ENCODE assay signal across 1 cellular context in the genomic region with DNA sequence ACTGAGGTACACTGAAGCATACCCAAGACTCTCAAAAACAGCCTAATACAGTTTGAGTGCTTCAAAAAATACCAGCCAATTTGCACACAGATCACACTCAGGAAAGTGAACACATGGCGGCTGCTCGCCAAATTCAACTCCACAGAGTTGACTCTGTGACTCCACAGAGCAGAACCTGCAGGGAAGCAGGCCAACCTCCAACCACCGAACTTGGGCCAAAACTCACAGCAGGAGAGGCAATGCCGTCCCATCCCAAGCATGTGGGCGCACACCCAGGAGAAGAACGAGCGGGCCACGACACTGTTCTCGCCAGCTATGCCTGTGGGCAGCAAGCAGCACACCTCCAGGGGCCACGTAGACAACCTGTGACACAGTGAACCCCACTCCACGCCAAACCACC.
TF ChIP-seq lines count a peak whose summit lies in the region.

No MANE protein-coding gene starts in this region.

TF ChIP-seq in K562, 482 proteins besides CTCF, POLR2A, EP300 and RAD21:
- TF ChIP-seq BRD4 (IDR thresholded peaks at IDR 0.05) (no peak), PYGO2 (tag; IDR thresholded peaks at IDR 0.05) (no peak), PCBP1 (IDR thresholded peaks at IDR 0.05; ENCODE audit: low read depth, low read length, poor library complexity, severe bottlenecking) (no peak)
- TF ChIP-seq, protein P1, sequence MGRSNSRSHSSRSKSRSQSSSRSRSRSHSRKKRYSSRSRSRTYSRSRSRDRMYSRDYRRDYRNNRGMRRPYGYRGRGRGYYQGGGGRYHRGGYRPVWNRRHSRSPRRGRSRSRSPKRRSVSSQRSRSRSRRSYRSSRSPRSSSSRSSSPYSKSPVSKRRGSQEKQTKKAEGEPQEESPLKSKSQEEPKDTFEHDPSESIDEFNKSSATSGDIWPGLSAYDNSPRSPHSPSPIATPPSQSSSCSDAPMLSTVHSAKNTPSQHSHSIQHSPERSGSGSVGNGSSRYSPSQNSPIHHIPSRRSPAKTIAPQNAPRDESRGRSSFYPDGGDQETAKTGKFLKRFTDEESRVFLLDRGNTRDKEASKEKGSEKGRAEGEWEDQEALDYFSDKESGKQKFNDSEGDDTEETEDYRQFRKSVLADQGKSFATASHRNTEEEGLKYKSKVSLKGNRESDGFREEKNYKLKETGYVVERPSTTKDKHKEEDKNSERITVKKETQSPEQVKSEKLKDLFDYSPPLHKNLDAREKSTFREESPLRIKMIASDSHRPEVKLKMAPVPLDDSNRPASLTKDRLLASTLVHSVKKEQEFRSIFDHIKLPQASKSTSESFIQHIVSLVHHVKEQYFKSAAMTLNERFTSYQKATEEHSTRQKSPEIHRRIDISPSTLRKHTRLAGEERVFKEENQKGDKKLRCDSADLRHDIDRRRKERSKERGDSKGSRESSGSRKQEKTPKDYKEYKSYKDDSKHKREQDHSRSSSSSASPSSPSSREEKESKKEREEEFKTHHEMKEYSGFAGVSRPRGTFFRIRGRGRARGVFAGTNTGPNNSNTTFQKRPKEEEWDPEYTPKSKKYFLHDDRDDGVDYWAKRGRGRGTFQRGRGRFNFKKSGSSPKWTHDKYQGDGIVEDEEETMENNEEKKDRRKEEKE (IDR thresholded peaks at IDR 0.05; ENCODE audit: borderline replicate concordance in 1 of 2, control insufficient read depth in 1 of 2, low read depth in 2 of 2, low read length in 1 of 2), result no peak
- TF ChIP-seq, protein P2, sequence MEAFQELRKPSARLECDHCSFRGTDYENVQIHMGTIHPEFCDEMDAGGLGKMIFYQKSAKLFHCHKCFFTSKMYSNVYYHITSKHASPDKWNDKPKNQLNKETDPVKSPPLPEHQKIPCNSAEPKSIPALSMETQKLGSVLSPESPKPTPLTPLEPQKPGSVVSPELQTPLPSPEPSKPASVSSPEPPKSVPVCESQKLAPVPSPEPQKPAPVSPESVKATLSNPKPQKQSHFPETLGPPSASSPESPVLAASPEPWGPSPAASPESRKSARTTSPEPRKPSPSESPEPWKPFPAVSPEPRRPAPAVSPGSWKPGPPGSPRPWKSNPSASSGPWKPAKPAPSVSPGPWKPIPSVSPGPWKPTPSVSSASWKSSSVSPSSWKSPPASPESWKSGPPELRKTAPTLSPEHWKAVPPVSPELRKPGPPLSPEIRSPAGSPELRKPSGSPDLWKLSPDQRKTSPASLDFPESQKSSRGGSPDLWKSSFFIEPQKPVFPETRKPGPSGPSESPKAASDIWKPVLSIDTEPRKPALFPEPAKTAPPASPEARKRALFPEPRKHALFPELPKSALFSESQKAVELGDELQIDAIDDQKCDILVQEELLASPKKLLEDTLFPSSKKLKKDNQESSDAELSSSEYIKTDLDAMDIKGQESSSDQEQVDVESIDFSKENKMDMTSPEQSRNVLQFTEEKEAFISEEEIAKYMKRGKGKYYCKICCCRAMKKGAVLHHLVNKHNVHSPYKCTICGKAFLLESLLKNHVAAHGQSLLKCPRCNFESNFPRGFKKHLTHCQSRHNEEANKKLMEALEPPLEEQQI (IDR thresholded peaks at IDR 0.05), result no peak
- TF ChIP-seq, protein P3, sequence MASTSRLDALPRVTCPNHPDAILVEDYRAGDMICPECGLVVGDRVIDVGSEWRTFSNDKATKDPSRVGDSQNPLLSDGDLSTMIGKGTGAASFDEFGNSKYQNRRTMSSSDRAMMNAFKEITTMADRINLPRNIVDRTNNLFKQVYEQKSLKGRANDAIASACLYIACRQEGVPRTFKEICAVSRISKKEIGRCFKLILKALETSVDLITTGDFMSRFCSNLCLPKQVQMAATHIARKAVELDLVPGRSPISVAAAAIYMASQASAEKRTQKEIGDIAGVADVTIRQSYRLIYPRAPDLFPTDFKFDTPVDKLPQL (IDR thresholded peaks at IDR 0.05; ENCODE audit: extremely low read depth, insufficient read length), result no peak
